In the genomic region with DNA sequence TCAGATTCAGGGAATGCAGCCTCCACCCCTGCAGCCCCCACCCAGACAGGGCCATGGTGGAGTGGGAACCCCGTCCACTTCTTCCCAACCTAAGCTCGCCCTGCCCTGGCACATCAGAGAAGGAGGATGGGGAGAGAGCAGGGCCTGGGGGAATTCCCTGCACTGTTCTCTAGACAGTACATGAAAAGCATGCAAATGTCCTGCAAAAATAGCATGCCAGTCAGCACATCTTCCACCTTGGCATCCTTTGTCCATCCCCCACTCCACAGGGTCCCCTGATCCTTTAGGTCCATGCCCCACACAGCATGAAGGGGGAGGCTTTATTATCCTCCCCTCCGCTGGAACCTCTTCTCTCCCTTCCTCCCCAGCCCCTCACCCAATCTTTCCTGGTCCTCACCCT, we compare ENCODE assay signal across 14 cellular contexts. TPM values are rescaled to one million over a fixed set of nuclear protein-coding genes. Genes with fewer than 3 reads are reported as not detected.
DNase-seq lines count a peak whose midpoint lies in the region; ATAC-seq and TF ChIP-seq lines count a peak whose summit lies in the region.
"Had no signal": no experiment of that assay in that cellular context is flagged by ENCODE, and none has a peak within 500 bp of the region (broad histone marks: within the 10 kb centered on the region; RNA-seq: fewer than 3 reads in every experiment).

No MANE protein-coding gene starts in this region.

- DNase-seq in activated CD4-positive, alpha-beta memory T cell treated with anti-CD3 and anti-CD28 coated beads for 36 hours, result peak; percentile 16
- DNase-seq in activated CD4-positive, alpha-beta memory T cell treated with anti-CD3 and anti-CD28 coated beads, Interleukin-2, amount 10 ng/mL, durations not matched to agents 7 days and 5 days, result no peak
- no peak for DNase-seq in naive B cell
- DNase-seq in HFFc6, result no peak
- no peak for DNase-seq in PC-3
- no peak for DNase-seq in HuH-7 (ENCODE audit: low spot score)
- DNase-seq: activated CD4-positive, alpha-beta T cell treated with anti-CD3 and anti-CD28 coated beads, Interleukin-2, amount 50 U/mL, for 4 hours; DMS79; NCI-H526 treated with DMSO at 0.1 percent for 48 hours; SK-N-SH had no signal

- CTCF ChIA-PET in activated CD4-positive, alpha-beta memory T cell treated with anti-CD3 and anti-CD28 coated beads for 36 hours (lab: Charles Lee), result no interaction called here
- CTCF ChIA-PET in activated CD4-positive, alpha-beta memory T cell treated with anti-CD3 and anti-CD28 coated beads, Interleukin-2, amount 10 ng/mL, durations not matched to agents 7 days and 5 days (lab: Charles Lee), result interaction anchor here (2.5 kb wide), 1 partner anchor 13 kb away, joined by 18 read pairs; no protein-coding TSS in a partner anchor
- CTCF ChIA-PET in PC-3 (lab: Charles Lee), result no interaction called here

- H3K9ac ChIP-seq in PC-3 (ENCODE audit: low read length), result no peak overlapping the region
- H3K9ac ChIP-seq: SK-N-SH had no signal

- no peaks in the 10 kb centered on the region for H3K36me3 ChIP-seq in PC-3 (ENCODE audit: low read depth, low read length)

- no peaks in the 10 kb centered on the region for H3K9me2 ChIP-seq in PC-3 (replicated peaks; ENCODE audit: low read length)
- H3K9me2 ChIP-seq: SK-N-SH had no signal

- peaks cover 2% of the 10 kb centered on the region for H3K27me3 Mint-ChIP-seq in activated CD4-positive, alpha-beta memory T cell treated with anti-CD3 and anti-CD28 coated beads for 36 hours
- no peaks in the 10 kb centered on the region for H3K27me3 Mint-ChIP-seq in activated CD4-positive, alpha-beta memory T cell treated with anti-CD3 and anti-CD28 coated beads, Interleukin-2, amount 10 ng/mL, durations not matched to agents 7 days and 5 days
- H3K27me3 Mint-ChIP-seq in naive B cell (peaks cover 0 to 18% (median 9%) of the 10 kb centered on the region in 3 donors), HFFc6 (ENCODE audit: insufficient read depth) (peaks cover 30% of the 10 kb centered on the region)

- H3K4me1 Mint-ChIP-seq in activated CD4-positive, alpha-beta memory T cell treated with anti-CD3 and anti-CD28 coated beads for 36 hours (ENCODE audit: low read depth), result peaks cover 10% of the 10 kb centered on the region
- peaks cover 7% of the 10 kb centered on the region for H3K4me1 Mint-ChIP-seq in activated CD4-positive, alpha-beta memory T cell treated with anti-CD3 and anti-CD28 coated beads, Interleukin-2, amount 10 ng/mL, durations not matched to agents 7 days and 5 days
- H3K4me1 Mint-ChIP-seq in naive B cell (peaks cover 19 to 22% (median 19%) of the 10 kb centered on the region in 3 donors), HFFc6 (ENCODE audit: low read depth) (peaks cover 6% of the 10 kb centered on the region; the same call in 1 of the 2 replicates)

- H3K4me1 ChIP-seq in PC-3 (ENCODE audit: insufficient read depth, low read length), result peaks cover 6% of the 10 kb centered on the region; the same call in 1 of the 2 replicates

- no peak overlapping the region for H3K4me3 ChIP-seq in PC-3 (ENCODE audit: low read length)
- H3K4me3 ChIP-seq: A549 had no signal

- H3K27me3 ChIP-seq in PC-3 (ENCODE audit: low read length), result no peaks in the 10 kb centered on the region

- H3K4me2 ChIP-seq in PC-3 (ENCODE audit: low read length), result no peak overlapping the region
- H3K4me2 ChIP-seq: A549, SK-N-SH had no signal

- no peaks in the 10 kb centered on the region for H3K9me3 Mint-ChIP-seq in activated CD4-positive, alpha-beta memory T cell treated with anti-CD3 and anti-CD28 coated beads for 36 hours
- no peaks in the 10 kb centered on the region for H3K9me3 Mint-ChIP-seq in activated CD4-positive, alpha-beta memory T cell treated with anti-CD3 and anti-CD28 coated beads, Interleukin-2, amount 10 ng/mL, durations not matched to agents 7 days and 5 days
- H3K9me3 Mint-ChIP-seq in naive B cell, result peaks cover 0 to 3% (median 0%) of the 10 kb centered on the region in 7 donors
- no peaks in the 10 kb centered on the region for H3K9me3 Mint-ChIP-seq in HFFc6

- no peak overlapping the region for H3K27ac Mint-ChIP-seq in activated CD4-positive, alpha-beta memory T cell treated with anti-CD3 and anti-CD28 coated beads for 36 hours
- H3K27ac Mint-ChIP-seq in activated CD4-positive, alpha-beta memory T cell treated with anti-CD3 and anti-CD28 coated beads, Interleukin-2, amount 10 ng/mL, durations not matched to agents 7 days and 5 days, result no peak overlapping the region
- H3K27ac Mint-ChIP-seq in naive B cell (peak overlapping the region in 2 of 6 donors; percentile 2 to 75), HFFc6 (no peak overlapping the region)

- no peaks in the 10 kb centered on the region for H3K79me2 ChIP-seq in PC-3 (ENCODE audit: low read length)

- no peak overlapping the region for H3K4me3 Mint-ChIP-seq in activated CD4-positive, alpha-beta memory T cell treated with anti-CD3 and anti-CD28 coated beads for 36 hours
- H3K4me3 Mint-ChIP-seq in activated CD4-positive, alpha-beta memory T cell treated with anti-CD3 and anti-CD28 coated beads, Interleukin-2, amount 10 ng/mL, durations not matched to agents 7 days and 5 days, result no peak overlapping the region
- H3K4me3 Mint-ChIP-seq in naive B cell, result no peak overlapping the region
- H3K4me3 Mint-ChIP-seq in HFFc6, result no peak overlapping the region

- no peaks in the 10 kb centered on the region for H4K20me1 ChIP-seq in PC-3 (ENCODE audit: low read length)

- POLR2A ChIA-PET in activated CD4-positive, alpha-beta memory T cell treated with anti-CD3 and anti-CD28 coated beads for 36 hours (lab: Charles Lee), result no interaction called here
- POLR2A ChIA-PET in activated CD4-positive, alpha-beta memory T cell treated with anti-CD3 and anti-CD28 coated beads, Interleukin-2, amount 10 ng/mL, durations not matched to agents 7 days and 5 days (lab: Charles Lee), result no interaction called here
- POLR2A ChIA-PET in PC-3 (lab: Charles Lee; ENCODE audit: unreplicated experiment), result no interaction called here

- H3F3A ChIP-seq in PC-3 (ENCODE audit: low read length, unreplicated experiment), result no peaks in the 10 kb centered on the region

- no TSS peak for BruUV-seq in PC-3 (replicated peaks; lab: Mats Ljungman, UMichigan)

- H2AFZ ChIP-seq in PC-3 (ENCODE audit: low read length), result no peak overlapping the region

- no peak for TF ChIP-seq CTCF in HFFc6 (IDR thresholded peaks at IDR 0.05)
- TF ChIP-seq CTCF in PC-3 (conservative IDR thresholded peaks at IDR 0.05; ENCODE audit: low read depth, low read length), result no peak

- intact Hi-C loops in activated CD4-positive, alpha-beta memory T cell treated with anti-CD3 and anti-CD28 coated beads for 36 hours (cut with micrococcal nuclease), result no loop called here
- intact Hi-C loops in PC-3 (cut with micrococcal nuclease), result no loop called here

- H3K9me3 ChIP-seq in PC-3 (ENCODE audit: low read length), result no peaks in the 10 kb centered on the region
- H3K9me3 ChIP-seq: A549, SK-N-SH had no signal

- peak; percentile 75 for ATAC-seq in GM21447 (IDR thresholded peaks at IDR 0.05; ENCODE audit: unreplicated experiment)
- peak; percentile 54 for ATAC-seq in HG03103 (IDR thresholded peaks at IDR 0.05; ENCODE audit: low read depth, unreplicated experiment)
- ATAC-seq in naive B cell (ENCODE audit: low read depth in 2 of 2), result peak; percentile 23 to 28
- no peak for ATAC-seq in PC-3
- ATAC-seq: A549, left lobe of liver had no signal

- H3K36me3 Mint-ChIP-seq in activated CD4-positive, alpha-beta memory T cell treated with anti-CD3 and anti-CD28 coated beads for 36 hours, result no peaks in the 10 kb centered on the region
- H3K36me3 Mint-ChIP-seq in activated CD4-positive, alpha-beta memory T cell treated with anti-CD3 and anti-CD28 coated beads, Interleukin-2, amount 10 ng/mL, durations not matched to agents 7 days and 5 days (ENCODE audit: low read depth), result no peaks in the 10 kb centered on the region
- H3K36me3 Mint-ChIP-seq in naive B cell, result no peaks in the 10 kb centered on the region
- H3K36me3 Mint-ChIP-seq in HFFc6 (ENCODE audit: low read depth), result no peaks in the 10 kb centered on the region

- H3K27ac ChIP-seq in PC-3 (ENCODE audit: low read length), result no peak overlapping the region
- H3K27ac ChIP-seq: A549 had no signal

RNA-seq across cellular contexts. Expression of gene RD3, which starts 35.0 kb away (rescaled TPM):
- not detected for total RNA-seq in activated CD4-positive, alpha-beta memory T cell treated with anti-CD3 and anti-CD28 coated beads for 36 hours
- not detected for total RNA-seq in activated CD4-positive, alpha-beta memory T cell treated with anti-CD3 and anti-CD28 coated beads, Interleukin-2, amount 10 ng/mL, durations not matched to agents 7 days and 5 days
- polyA plus RNA-seq in naive B cell (ENCODE audit: low read depth in 6 of 6), result not detected
- total RNA-seq in HFFc6 (2021; fragmentation: NEBNext Ultra II Directional; extraction: Animal tissue kit (Norgen Biotek cat#: 25700)), result not detected
- total RNA-seq in PC-3 (2014; rRNA removed), result not detected in 2 replicates
- total RNA-seq: left lobe of liver had no signal
- polyA plus RNA-seq: A549 had no signal

RNA-seq across cellular contexts. Expression of gene SLC30A1, which starts 52.0 kb away (rescaled TPM):
- 1 to 10 TPM; 3.5 to 3.9 TPM for total RNA-seq in activated CD4-positive, alpha-beta memory T cell treated with anti-CD3 and anti-CD28 coated beads for 36 hours
- total RNA-seq in activated CD4-positive, alpha-beta memory T cell treated with anti-CD3 and anti-CD28 coated beads, Interleukin-2, amount 10 ng/mL, durations not matched to agents 7 days and 5 days, result 1 to 10 TPM; 8.0 to 8.2 TPM
- 1 to 10 TPM in 2 of 6 donors, under 1 TPM in 4; 0.73 to 1.7 (median 1.00) TPM for polyA plus RNA-seq in naive B cell (ENCODE audit: low read depth in 6 of 6)
- 10 to 100 TPM; 23.6 to 27.5 (median 25.7) TPM for total RNA-seq in HFFc6 (2021; fragmentation: NEBNext Ultra II Directional; extraction: Animal tissue kit (Norgen Biotek cat#: 25700))
- total RNA-seq in PC-3 (2014; rRNA removed), result 6.7 and 8.2 TPM in 2 replicates
